In the genomic region with DNA sequence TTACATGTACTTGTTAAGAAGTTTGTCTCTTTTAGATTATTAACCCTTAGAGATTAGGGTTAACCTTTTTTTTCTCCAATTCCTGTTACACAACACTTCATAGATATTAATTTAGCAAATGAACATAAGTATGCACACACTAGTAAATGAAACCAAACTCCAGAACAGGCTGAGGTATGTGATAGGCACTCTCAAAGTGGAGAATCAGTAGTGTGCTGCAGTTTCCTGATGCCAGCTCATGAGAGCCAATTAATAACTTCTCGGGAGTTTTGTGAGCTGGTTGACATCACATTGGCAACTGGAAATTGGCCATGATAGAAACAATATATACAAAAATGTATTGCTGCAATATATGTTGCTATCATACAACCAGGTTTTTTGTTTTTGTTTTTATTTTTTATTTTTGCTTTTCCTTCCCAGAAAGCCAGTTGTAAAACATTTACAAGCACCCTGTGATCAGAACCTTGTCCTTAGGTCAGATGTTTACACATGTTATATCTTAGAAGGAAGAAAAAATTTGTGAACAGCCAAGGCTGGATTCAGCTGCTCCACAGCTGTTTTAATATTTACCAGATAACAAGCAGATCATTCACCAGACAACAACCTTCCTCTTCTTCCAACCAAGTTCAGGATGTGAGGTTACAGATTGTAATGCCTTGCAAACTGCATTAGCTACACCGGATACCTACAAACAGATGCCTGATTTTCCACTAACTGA, we compare ENCODE assay signal across 19 cellular contexts. TPM values are rescaled to one million over a fixed set of nuclear protein-coding genes. Genes with fewer than 3 reads are reported as not detected.
A peak's percentile ranks its signal among the peaks of the same experiment; 100 is the strongest.
DNase-seq lines count a peak whose midpoint lies in the region; ATAC-seq, FAIRE-seq and TF ChIP-seq lines count a peak whose summit lies in the region.
"Had no signal": no experiment of that assay in that cellular context is flagged by ENCODE, and none has a peak within 500 bp of the region (broad histone marks: within the 10 kb centered on the region; RNA-seq: fewer than 3 reads in every experiment).

No MANE protein-coding gene starts in this region.

- no peak for TF ChIP-seq POLR2A in right lobe of liver (IDR thresholded peaks at IDR 0.05)

- no peaks in the 10 kb centered on the region for H3K27me3 ChIP-seq in right cardiac atrium (ENCODE audit: control insufficient read depth, insufficient read depth)
- H3K27me3 ChIP-seq in right lobe of liver = no peaks in the 10 kb centered on the region
- H3K27me3 ChIP-seq in HAP-1 (ENCODE audit: low read depth) = 0 out of 2 replicates have a peak, but pooled peaks cover 2% of the 10 kb centered on the region
- H3K27me3 ChIP-seq: BLaER1 had no signal

- WGBS in right cardiac atrium = 53% methylated on average over 2 of the region's 2 CpGs
- 61% methylated on average over 2 of the region's 2 CpGs for whole genome bisulfite sequencing in right lobe of liver (ENCODE audit: insufficient coverage, low coverage, low lambda C conversion rate, missing lambda C conversion rate)

- no peak overlapping the region for H3K4me3 ChIP-seq in right cardiac atrium (ENCODE audit: low read length)
- H3K4me3 ChIP-seq in mucosa of descending colon = no peak overlapping the region
- H3K4me3 ChIP-seq in right lobe of liver = no peak overlapping the region
- no peak overlapping the region for H3K4me3 ChIP-seq in HAP-1
- H3K4me3 ChIP-seq: BLaER1 had no signal

- in situ Hi-C loops in HAP-1 (cut with MboI; ENCODE audit: low sequenced_read_pairs) = no loop called here

- DNase-seq in left ventricle myocardium superior (no peak), right cardiac atrium (no peak), mucosa of descending colon (no peak), right lobe of liver (no peak), HAP-1 (ENCODE audit: low spot score in 2 of 2) (no peak), H4 (ENCODE audit: low spot score) (no peak)
- DNase-seq: CD4-positive, CD25-positive, alpha-beta regulatory T cell; H7; Karpas-422; MV-4-11; NCI-H1105; NCI-H2029 treated with DMSO at 0.1 percent for 48 hours; NCI-H526 treated with DMSO at 0.1 percent for 48 hours; SHP77 had no signal

- no peak for TF ChIP-seq CTCF in mucosa of descending colon (IDR thresholded peaks at IDR 0.05)
- no peak for TF ChIP-seq CTCF in right lobe of liver (IDR thresholded peaks at IDR 0.05)

- no peaks in the 10 kb centered on the region for H3K36me3 ChIP-seq in mucosa of descending colon (ENCODE audit: low read depth)
- no peaks in the 10 kb centered on the region for H3K36me3 ChIP-seq in right lobe of liver
- no peaks in the 10 kb centered on the region for H3K36me3 ChIP-seq in HAP-1 (replicated peaks)

- FAIRE-seq in endometrium (lab: Jason Lieb, UNC) = peak; percentile 83

- H3K9me3 ChIP-seq in right cardiac atrium (ENCODE audit: control insufficient read depth, low read length) (no peaks in the 10 kb centered on the region), mucosa of descending colon (no peaks in the 10 kb centered on the region), right lobe of liver (no peaks in the 10 kb centered on the region), HAP-1 (no peaks in the 10 kb centered on the region)
- H3K9me3 ChIP-seq: BLaER1 had no signal

- H3K27ac ChIP-seq in right cardiac atrium (ENCODE audit: low read length) (no peak overlapping the region), right lobe of liver (no peak overlapping the region)
- H3K27ac ChIP-seq: BLaER1, RWPE1 had no signal

- ATAC-seq in left ventricle myocardium superior = peak; percentile 21
- ATAC-seq in right cardiac atrium = no peak
- peak; percentile 77 for ATAC-seq in mucosa of descending colon
- no peak for ATAC-seq in right lobe of liver
- no peak for ATAC-seq in GM18519 (IDR thresholded peaks at IDR 0.05; ENCODE audit: low FRiP score, unreplicated experiment)
- ATAC-seq: Panc1 had no signal

- intact Hi-C loops in left ventricle myocardium superior (cut with micrococcal nuclease) = no loop called here
- intact Hi-C loops in right cardiac atrium (cut with DNase I) = no loop called here
- intact Hi-C loops in mucosa of descending colon (cut with DNase I, micrococcal nuclease) = no loop called here
- intact Hi-C loops in right lobe of liver (cut with DNase I) = no loop called here

- no peaks in the 10 kb centered on the region for H3K4me1 ChIP-seq in right cardiac atrium (ENCODE audit: control insufficient read depth, insufficient read depth, low read length)
- H3K4me1 ChIP-seq in mucosa of descending colon (ENCODE audit: low read depth) = no peaks in the 10 kb centered on the region
- no peaks in the 10 kb centered on the region for H3K4me1 ChIP-seq in right lobe of liver
- no peaks in the 10 kb centered on the region for H3K4me1 ChIP-seq in HAP-1
- H3K4me1 ChIP-seq: BLaER1 had no signal

RNA-seq across cellular contexts. Expression of a gene that starts 42.4 kb away (rescaled TPM):
- total RNA-seq in left ventricle myocardium superior (43.4 TPM), right cardiac atrium (10 to 100 TPM; 32.9 to 40.5 (median 36.0) TPM), mucosa of descending colon (100 to 1,000 TPM in 2 of 3 donors, 10 to 100 TPM in 1; 78.1 to 104 (median 102) TPM), right lobe of liver (10 to 100 TPM; 41.3 to 51.7 (median 45.7) TPM)
- polyA plus RNA-seq in right cardiac atrium = 31.9 TPM
- 60.7 and 67.5 TPM in 2 replicates for total RNA-seq in H4 (2014; rRNA removed; shearing (Covaris generic))

Comparison
In these comparisons a context has a peak if more than half of its experiments do, and no peak if none do; other contexts are left out.
1. ATAC-seq: peak in left ventricle myocardium superior (single experiment) and mucosa of descending colon (single experiment); none in right cardiac atrium (0 of 2), right lobe of liver (0 of 4) and GM18519 (single experiment).